In the genomic region with DNA sequence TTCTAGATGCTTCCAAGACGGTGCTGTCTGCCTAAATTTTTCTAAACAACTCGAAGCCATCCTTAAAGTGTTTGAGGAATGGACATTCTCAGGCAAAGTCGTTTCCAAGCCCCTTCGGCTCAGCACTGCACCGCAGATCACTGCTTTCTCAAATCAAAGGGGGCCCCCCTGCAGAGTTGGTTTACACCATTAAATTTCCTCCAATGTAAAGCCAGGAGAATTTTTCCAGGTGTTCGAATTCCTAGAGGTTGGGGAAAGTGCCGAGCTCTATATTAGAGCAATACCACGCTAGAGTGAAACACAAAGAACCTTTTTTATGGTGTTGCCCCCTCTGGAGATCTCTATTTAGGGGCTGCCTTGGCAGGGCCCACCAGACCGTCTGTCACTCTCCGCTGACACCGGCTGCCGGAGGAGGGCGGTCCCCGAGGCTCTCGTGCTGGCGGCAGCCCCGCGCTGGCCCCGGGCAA, we compare ENCODE assay signal across 10 cellular contexts.
DNase-seq lines count a peak whose midpoint lies in the region; ATAC-seq, FAIRE-seq and TF ChIP-seq lines count a peak whose summit lies in the region.
"Had no signal": no experiment of that assay in that cellular context is flagged by ENCODE, and none has a peak within 500 bp of the region (broad histone marks: within the 10 kb centered on the region; RNA-seq: fewer than 3 reads in every experiment).

No MANE protein-coding gene starts in this region.

- TF ChIP-seq EP300 in A549 (IDR thresholded peaks at IDR 0.05) (no peak), esophagus muscularis mucosa (IDR thresholded peaks at IDR 0.05) (no peak)

- ATAC-seq in A549 = no peak
- no peak for ATAC-seq in HG03045 (IDR thresholded peaks at IDR 0.05; ENCODE audit: unreplicated experiment)
- no peak for ATAC-seq in GM21825 (IDR thresholded peaks at IDR 0.05; ENCODE audit: unreplicated experiment)

- H3K36me3 ChIP-seq in MM.1S (replicated peaks; ENCODE audit: insufficient read depth, low read length) (no peaks in the 10 kb centered on the region), esophagus muscularis mucosa (no peaks in the 10 kb centered on the region), muscle layer of duodenum (ENCODE audit: control insufficient read depth in 1 of 2, insufficient read depth in 2 of 2, low read length in 2 of 2) (no peaks in the 10 kb centered on the region)

- no peak for TF ChIP-seq RAD21 in A549 (conservative IDR thresholded peaks at IDR 0.05 in 1 of 2, IDR thresholded peaks at IDR 0.05 in 1 of 2)

- H3F3A ChIP-seq in MM.1S (ENCODE audit: insufficient read depth, low read length) = no peaks in the 10 kb centered on the region

- H3K9me3 ChIP-seq in A549 = no peaks in the 10 kb centered on the region
- H3K9me3 ChIP-seq in MM.1S (replicated peaks; ENCODE audit: insufficient read depth, low read length) = no peaks in the 10 kb centered on the region
- H3K9me3 ChIP-seq in esophagus muscularis mucosa = no peaks in the 10 kb centered on the region
- no peaks in the 10 kb centered on the region for H3K9me3 ChIP-seq in muscle layer of duodenum (ENCODE audit: control insufficient read depth in 1 of 2, low read length in 2 of 2)

- FAIRE-seq in A549 (lab: Jason Lieb, UNC) = no peak

- H3K4me3 ChIP-seq in A549 (no peak overlapping the region; the same call in 2 of the 3 replicates), MM.1S (ENCODE audit: low read length) (no peak overlapping the region), esophagus muscularis mucosa (peak overlapping the region; percentile 41 to 55 (median 46)), muscle layer of duodenum (ENCODE audit: low read depth in 1 of 2, low read length in 2 of 2) (peak overlapping the region; percentile 45 to 54)

- H3K9me2 ChIP-seq in MM.1S (replicated peaks; ENCODE audit: insufficient read depth, low read length) = no peaks in the 10 kb centered on the region

- H3K27me3 ChIP-seq in MM.1S (replicated peaks; ENCODE audit: insufficient read depth, low read length) (no peaks in the 10 kb centered on the region), esophagus muscularis mucosa (no peaks in the 10 kb centered on the region), muscle layer of duodenum (ENCODE audit: low read depth, low read length) (no peaks in the 10 kb centered on the region)

- WGBS in A549 (ENCODE audit: missing lambda C conversion rate) = 86% methylated on average over 19 of the region's 19 CpGs
- WGBS in esophagus muscularis mucosa = 73% methylated on average over 15 of the region's 19 CpGs

- no peak overlapping the region for H3K9ac ChIP-seq in MM.1S (ENCODE audit: low read length)

- peak overlapping the region; percentile 85 for H3K4me2 ChIP-seq in A549
- H3K4me2 ChIP-seq in MM.1S (ENCODE audit: low read depth, low read length) = peak overlapping the region; percentile 33; the same call in 1 of the 2 replicates

- CTCF ChIA-PET in A549 (lab: Yijun Ruan, JAX) = interaction anchor here (0.5 kb wide), 1 partner anchor 276 kb away, joined by 3 read pairs; no protein-coding TSS in a partner anchor

- no peak for DNase-seq in A549 (ENCODE audit: low read depth in 1 of 2, low spot score in 1 of 2)
- DNase-seq in MM.1S = no peak
- no peak for DNase-seq in esophagus muscularis mucosa (ENCODE audit: extremely low spot score)
- DNase-seq in SK-N-DZ (ENCODE audit: low spot score) = no peak
- no peak for DNase-seq in stimulated activated CD4-positive, alpha-beta T cell treated with anti-CD3 and anti-CD28 coated beads, Interleukin-2, amount 100 ng/mL, for 48 hours
- DNase-seq: activated CD4-positive, alpha-beta T cell treated with anti-CD3 and anti-CD28 coated beads for 48 hours; stimulated activated naive CD4-positive, alpha-beta T cell treated with Interleukin-2 at 50 U/mL for 16 hours had no signal

- no peak for TF ChIP-seq CTCF in A549 (IDR thresholded peaks at IDR 0.05)
- TF ChIP-seq CTCF in MM.1S (IDR thresholded peaks at IDR 0.05; ENCODE audit: low read length) = no peak
- TF ChIP-seq CTCF in esophagus muscularis mucosa (IDR thresholded peaks at IDR 0.05) = no peak

- H4K20me1 ChIP-seq in MM.1S (ENCODE audit: insufficient read depth, low read length) = no peaks in the 10 kb centered on the region

- peaks cover 13% of the 10 kb centered on the region; the same call in 2 of the 3 replicates for H3K4me1 ChIP-seq in A549
- peaks cover 4% of the 10 kb centered on the region; the same call in 1 of the 2 replicates for H3K4me1 ChIP-seq in MM.1S (ENCODE audit: low read length)
- H3K4me1 ChIP-seq in esophagus muscularis mucosa = peaks cover 20 to 31% (median 26%) of the 10 kb centered on the region in 4 donors
- peaks cover 0 to 7% of the 10 kb centered on the region in 2 donors for H3K4me1 ChIP-seq in muscle layer of duodenum (ENCODE audit: control insufficient read depth in 1 of 2, insufficient read depth in 2 of 2, low read length in 2 of 2)

- H3K27ac ChIP-seq in A549 (no peak overlapping the region), MM.1S (ENCODE audit: low read length) (no peak overlapping the region), esophagus muscularis mucosa (replicated peaks in 1 of 4) (peak overlapping the region; percentile 50 to 71 (median 64)), muscle layer of duodenum (ENCODE audit: low read length) (no peak overlapping the region)

- intact Hi-C loops in esophagus muscularis mucosa (cut with DNase I) = no loop called here

- TF ChIP-seq POLR2A in A549 (IDR thresholded peaks at IDR 0.05; ENCODE audit: low read length) (no peak), esophagus muscularis mucosa (IDR thresholded peaks at IDR 0.05; ENCODE audit: low read depth) (no peak)

- H2AFZ ChIP-seq in MM.1S (ENCODE audit: low read length) = 0 out of 2 replicates have a peak overlapping the region, but pooled peaks have one; percentile 33

- POLR2A ChIA-PET in A549 (lab: Yijun Ruan, JAX) = no interaction called here

- no peaks in the 10 kb centered on the region for H3K79me2 ChIP-seq in MM.1S (ENCODE audit: low read length)

TF ChIP-seq in A549, 52 proteins besides CTCF, POLR2A, EP300 and RAD21:
- TF ChIP-seq HOXB5 (CRISPR knock-in tag; IDR thresholded peaks at IDR 0.05) = no peak
- no peak for TF ChIP-seq TFCP2L1 (CRISPR knock-in tag; IDR thresholded peaks at IDR 0.05)
- TF ChIP-seq ZNF302 (CRISPR knock-in tag; IDR thresholded peaks at IDR 0.05) = no peak
- TF ChIP-seq POLR2AphosphoS2 (conservative IDR thresholded peaks at IDR 0.05; ENCODE audit: low read length) = no peak
- TF ChIP-seq, protein P1, sequence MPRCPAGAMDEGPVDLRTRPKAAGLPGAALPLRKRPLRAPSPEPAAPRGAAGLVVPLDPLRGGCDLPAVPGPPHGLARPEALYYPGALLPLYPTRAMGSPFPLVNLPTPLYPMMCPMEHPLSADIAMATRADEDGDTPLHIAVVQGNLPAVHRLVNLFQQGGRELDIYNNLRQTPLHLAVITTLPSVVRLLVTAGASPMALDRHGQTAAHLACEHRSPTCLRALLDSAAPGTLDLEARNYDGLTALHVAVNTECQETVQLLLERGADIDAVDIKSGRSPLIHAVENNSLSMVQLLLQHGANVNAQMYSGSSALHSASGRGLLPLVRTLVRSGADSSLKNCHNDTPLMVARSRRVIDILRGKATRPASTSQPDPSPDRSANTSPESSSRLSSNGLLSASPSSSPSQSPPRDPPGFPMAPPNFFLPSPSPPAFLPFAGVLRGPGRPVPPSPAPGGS (IDR thresholded peaks at IDR 0.05) = no peak
- no peak for TF ChIP-seq CHD2 (IDR thresholded peaks at IDR 0.05; ENCODE audit: low read length, partially characterized antibody)
- no peak for TF ChIP-seq HOXA7 (CRISPR knock-in tag; IDR thresholded peaks at IDR 0.05)
- no peak for TF ChIP-seq PHF8 (IDR thresholded peaks at IDR 0.05; ENCODE audit: borderline replicate concordance, low read depth)
- TF ChIP-seq CHD4 (IDR thresholded peaks at IDR 0.05; ENCODE audit: borderline replicate concordance) = no peak
- no peak for TF ChIP-seq NR3C1 (IDR thresholded peaks at IDR 0.05)
- TF ChIP-seq, protein P2, sequence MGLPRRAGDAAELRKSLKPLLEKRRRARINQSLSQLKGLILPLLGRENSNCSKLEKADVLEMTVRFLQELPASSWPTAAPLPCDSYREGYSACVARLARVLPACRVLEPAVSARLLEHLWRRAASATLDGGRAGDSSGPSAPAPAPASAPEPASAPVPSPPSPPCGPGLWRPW (IDR thresholded peaks at IDR 0.05) = no peak
- no peak for TF ChIP-seq ZC3H11A (IDR thresholded peaks at IDR 0.05)
- TF ChIP-seq RCOR1 (IDR thresholded peaks at IDR 0.05; ENCODE audit: low read depth, low read length) = no peak
- TF ChIP-seq SREBF2 (IDR thresholded peaks at IDR 0.05) = no peak
- TF ChIP-seq TP53 (CRISPR knock-in tag; IDR thresholded peaks at IDR 0.05) = no peak
- no peak for TF ChIP-seq FOSB (CRISPR knock-in tag; IDR thresholded peaks at IDR 0.05)
- TF ChIP-seq, protein P3, sequence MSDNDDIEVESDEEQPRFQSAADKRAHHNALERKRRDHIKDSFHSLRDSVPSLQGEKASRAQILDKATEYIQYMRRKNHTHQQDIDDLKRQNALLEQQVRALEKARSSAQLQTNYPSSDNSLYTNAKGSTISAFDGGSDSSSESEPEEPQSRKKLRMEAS (IDR thresholded peaks at IDR 0.05) = no peak
TF ChIP-seq in A549: peak in this region for 0.

Comparison
In these comparisons a context has a peak if more than half of its experiments do, and no peak if none do; other contexts are left out.
1. H3K27ac ChIP-seq: peak in esophagus muscularis mucosa (4 of 4); none in A549 (0 of 2), MM.1S (single experiment) and muscle layer of duodenum (single experiment).
2. H3K4me3 ChIP-seq: peak in esophagus muscularis mucosa (4 of 4) and muscle layer of duodenum (2 of 2); none in A549 (single experiment) and MM.1S (single experiment).